ENCODE assay signal across 8 cellular contexts in genomic region chr6:159104163-159104885, GRCh38. TPM values are rescaled to one million over a fixed set of nuclear protein-coding genes. Genes with fewer than 3 reads are reported as not detected.
DNase-seq lines count a peak whose midpoint lies in the region; ATAC-seq and TF ChIP-seq lines count a peak whose summit lies in the region.

No MANE protein-coding gene starts in this region.

- no peaks in the 10 kb centered on the region for H3K36me3 Mint-ChIP-seq in CD8-positive, alpha-beta memory T cell

- POLR2A ChIA-PET in CD8-positive, alpha-beta memory T cell (lab: Charles Lee), result interaction anchor here (0.6 to 2.4 kb wide), 9 partner anchors 10 to 99 kb away, joined by 3 to 17 read pairs (median 6); partner anchors contain the start of gene TAGAP

- H3K9me3 Mint-ChIP-seq in CD8-positive, alpha-beta memory T cell, result no peaks in the 10 kb centered on the region

- H3K36me3 ChIP-seq in CD8-positive, alpha-beta memory T cell (ENCODE audit: insufficient read depth, low read length), result no peaks in the 10 kb centered on the region
- H3K36me3 ChIP-seq in thymus (ENCODE audit: control insufficient read depth, insufficient read depth), result no peaks in the 10 kb centered on the region

- CTCF ChIA-PET in CD8-positive, alpha-beta memory T cell (lab: Charles Lee), result interaction anchor here (0.8 to 10.5 kb wide), 28 partner anchors 9 to 455 kb away, joined by 3 to 288 read pairs (median 6); partner anchors contain the start of genes RSPH3 and TAGAP

- peak; percentile 64 to 86 (median 71) for DNase-seq in CD8-positive, alpha-beta memory T cell
- DNase-seq in HUDEP-2 (lab: John Stamatoyannopoulos, UW; ENCODE audit: unreplicated experiment in 76 of 76), result peak in 45 of 76 experiments; percentile 13 to 71 (median 36)
- peak; percentile 35 for DNase-seq in RKO (ENCODE audit: low spot score)
- peak; percentile 59 to 64 for DNase-seq in activated T-helper 1 cell treated with anti-CD3 and anti-CD28 coated beads, Interleukin-2, amount 50 U/mL, for 16 hours (ENCODE audit: low read depth in 1 of 2, low spot score in 1 of 2)
- DNase-seq in fibroblast of the aortic adventitia (ENCODE audit: low read depth), result peak; percentile 50
- DNase-seq in nucleus accumbens (lab: John Stamatoyannopoulos, UW), result peak in 33 of 56 donors; percentile 11 to 68 (median 38)

- peaks cover 75% of the 10 kb centered on the region for H3K4me1 ChIP-seq in CD8-positive, alpha-beta memory T cell (ENCODE audit: insufficient read depth, low read length)
- peaks cover 51% of the 10 kb centered on the region for H3K4me1 ChIP-seq in thymus (ENCODE audit: control insufficient read depth, insufficient read depth, low read length)

- no peaks in the 10 kb centered on the region for H3K9me3 ChIP-seq in CD8-positive, alpha-beta memory T cell (ENCODE audit: low read length)
- no peaks in the 10 kb centered on the region for H3K9me3 ChIP-seq in thymus (ENCODE audit: control insufficient read depth)

- WGBS in thymus, result 38% methylated on average over 17 of the region's 17 CpGs

- peak overlapping the region; percentile 53 to 95 (median 90) for H3K27ac Mint-ChIP-seq in CD8-positive, alpha-beta memory T cell

- no peaks in the 10 kb centered on the region for H3K27me3 ChIP-seq in CD8-positive, alpha-beta memory T cell (ENCODE audit: insufficient read depth, low read length, poor library complexity, severe bottlenecking)
- H3K27me3 ChIP-seq in thymus (ENCODE audit: control insufficient read depth, insufficient read depth), result no peaks in the 10 kb centered on the region

- peak; percentile 93 for TF ChIP-seq CTCF in fibroblast of the aortic adventitia (IDR thresholded peaks at IDR 0.05; ENCODE audit: insufficient read depth, low read length)

- H3K4me3 ChIP-seq in CD8-positive, alpha-beta memory T cell (ENCODE audit: low read length), result peak overlapping the region; percentile 28
- H3K4me3 ChIP-seq in fibroblast of the aortic adventitia (ENCODE audit: low read depth, low read length) (no peak overlapping the region), thymus (ENCODE audit: low read length) (no peak overlapping the region)

- ATAC-seq in GM19455 (IDR thresholded peaks at IDR 0.05; ENCODE audit: unreplicated experiment), result peak; percentile 45

- no peaks in the 10 kb centered on the region for H3K27me3 Mint-ChIP-seq in CD8-positive, alpha-beta memory T cell

- peaks cover 67 to 92% (median 88%) of the 10 kb centered on the region in 3 donors for H3K4me1 Mint-ChIP-seq in CD8-positive, alpha-beta memory T cell

- H3K4me3 Mint-ChIP-seq in CD8-positive, alpha-beta memory T cell, result peak overlapping the region; percentile 33 to 82 (median 71)

- no peak overlapping the region for H3K27ac ChIP-seq in CD8-positive, alpha-beta memory T cell (ENCODE audit: low read depth, low read length)
- peak overlapping the region; percentile 94 for H3K27ac ChIP-seq in thymus (ENCODE audit: low read depth)

RNA-seq across cellular contexts. Expression of gene TAGAP, which starts 59.5 kb away (rescaled TPM):
- 100 to 1,000 TPM; 140 to 145 TPM for total RNA-seq in CD8-positive, alpha-beta memory T cell
- 193 TPM for polyA plus RNA-seq in CD8-positive, alpha-beta memory T cell
- total RNA-seq in fibroblast of the aortic adventitia (ENCODE audit: low replicate concordance), result not detected in 2 replicates
- 13.9 TPM for polyA plus RNA-seq in thymus

Comparison
In these comparisons a context has a peak if more than half of its experiments do, and no peak if none do; other contexts are left out.
1. RNA of gene TAGAP, which starts 59.5 kb away (total RNA-seq): 140 to 145 TPM in CD8-positive, alpha-beta memory T cell; not detected in fibroblast of the aortic adventitia; every median in the first group is over 100 times any median in the second.
2. Peak in every context shown above with its lines, with median percentiles within 50 percentile points of each other: DNase-seq.